Comparison of ENCODE assay signal across 19 cellular contexts in genomic region chr5:97554992-97555981, GRCh38.
DNase-seq lines count a peak whose midpoint lies in the region; ATAC-seq, FAIRE-seq and TF ChIP-seq lines count a peak whose summit lies in the region.
"Had no signal": no experiment of that assay in that cellular context is flagged by ENCODE, and none has a peak within 500 bp of the region (broad histone marks: within the 10 kb centered on the region; RNA-seq: fewer than 3 reads in every experiment).

No MANE protein-coding gene starts in this region.

- peaks cover 27% of the 10 kb centered on the region for H3K4me1 ChIP-seq in keratinocyte (ENCODE audit: control insufficient read depth, extremely low read depth, insufficient read depth, low read length)
- H3K4me1 ChIP-seq: adrenal gland, BE2C, lower lobe of right lung, sigmoid colon, upper lobe of left lung had no signal

- no peaks in the 10 kb centered on the region for H4K20me1 ChIP-seq in keratinocyte (ENCODE audit: control insufficient read depth, extremely low read depth, insufficient read depth, low read length)

- no peaks in the 10 kb centered on the region for H3K9me1 ChIP-seq in keratinocyte (ENCODE audit: control insufficient read depth, extremely low read depth, insufficient read depth, low read length)

- no peak for TF ChIP-seq CTCF in choroid plexus epithelial cell (conservative IDR thresholded peaks at IDR 0.05; ENCODE audit: low read depth, low read length)
- no peak for TF ChIP-seq CTCF in keratinocyte (optimal IDR thresholded peaks at IDR 0.05 in 1 of 3, IDR thresholded peaks at IDR 0.05 in 1 of 3, conservative IDR thresholded peaks at IDR 0.05 in 1 of 3; ENCODE audit: extremely low read depth in 1 of 3, insufficient read depth in 2 of 3, low read length in 3 of 3)
- TF ChIP-seq CTCF in GM13976 (IDR thresholded peaks at IDR 0.05; ENCODE audit: borderline replicate concordance, control extremely low read depth, extremely low read depth, insufficient read depth, missing control alignments) = no peak

- H3K4me3 ChIP-seq in choroid plexus epithelial cell (ENCODE audit: low read depth, low read length) (no peak overlapping the region), keratinocyte (ENCODE audit: control insufficient read depth in 2 of 3, extremely low read depth in 1 of 3, insufficient read depth in 2 of 3, low read depth in 1 of 3, low read length in 3 of 3) (no peak overlapping the region)
- H3K4me3 ChIP-seq: adrenal gland, esophagus squamous epithelium, lower lobe of right lung, sigmoid colon, upper lobe of left lung had no signal

- in situ Hi-C loops in GM13976 (cut with MboI; ENCODE audit: low sequenced_read_pairs, unreplicated experiment) = no loop called here

- dilution Hi-C loops in keratinocyte (cut with MboI; ENCODE audit: extremely low pct_ligation_motif_present, low sequenced_read_pairs) = no loop called here

- H2AFZ ChIP-seq in keratinocyte (ENCODE audit: control insufficient read depth, low read length) = peak overlapping the region; percentile 16

- DNase-seq in AG08396 (ENCODE audit: low spot score) (peak; percentile 32), M059J (ENCODE audit: low read depth) (peak; percentile 5), choroid plexus epithelial cell (ENCODE audit: low read depth) (peak; percentile 33), keratinocyte (ENCODE audit: low read depth, low spot score) (no peak), left cardiac atrium (no peak), GM13976 (ENCODE audit: low spot score) (no peak)
- no peak for DNase-seq in activated T-cell treated with anti-CD3 and anti-CD28 coated beads, Interleukin-2, amount 50 U/mL, for 1 hour
- DNase-seq: activated CD4-positive, alpha-beta T cell treated with anti-CD3 and anti-CD28 coated beads, Interleukin-2, amount 50 U/mL, for 48 hours; activated T-cell treated with anti-CD3 and anti-CD28 coated beads, Interleukin-2, amount 50 U/mL, for 48 hours; adrenal gland; BE2C; esophagus squamous epithelium; lower lobe of right lung; NCI-H1105 treated with DMSO at 0.1 percent for 48 hours; NCI-H345; sigmoid colon; stimulated activated CD4-positive, alpha-beta T cell treated with anti-CD3 and anti-CD28 coated beads, Interleukin-4, amount 100 ng/mL, for 4 hours; upper lobe of left lung had no signal

- intact Hi-C loops in left cardiac atrium (cut with DNase I) = no loop called here

- FAIRE-seq in keratinocyte (lab: Jason Lieb, UNC) = peak; percentile 69

- no peak overlapping the region for H3K9ac ChIP-seq in keratinocyte (ENCODE audit: control insufficient read depth, extremely low read depth, insufficient read depth, low read length)

- H3K27ac ChIP-seq in keratinocyte (ENCODE audit: control insufficient read depth, insufficient read depth, low read length) = no peak overlapping the region
- H3K27ac ChIP-seq: adrenal gland, esophagus squamous epithelium, lower lobe of right lung, upper lobe of left lung had no signal

- no peaks in the 10 kb centered on the region for H3K27me3 ChIP-seq in keratinocyte (ENCODE audit: control insufficient read depth, extremely low read depth, insufficient read depth, low read length)
- H3K27me3 ChIP-seq: adrenal gland, BE2C, esophagus squamous epithelium, sigmoid colon, upper lobe of left lung had no signal

- no peaks in the 10 kb centered on the region for H3K9me3 ChIP-seq in keratinocyte (ENCODE audit: control insufficient read depth, low read depth, low read length)
- H3K9me3 ChIP-seq: adrenal gland, BE2C, esophagus squamous epithelium, lower lobe of right lung, sigmoid colon, upper lobe of left lung had no signal

- H3K4me2 ChIP-seq in keratinocyte (ENCODE audit: control insufficient read depth, extremely low read depth, insufficient read depth, low read depth, low read length) = peak overlapping the region; percentile 29

- H3K36me3 ChIP-seq in keratinocyte (ENCODE audit: control insufficient read depth in 2 of 2, extremely low read depth in 1 of 2, insufficient read depth in 2 of 2, low read length in 2 of 2) = no peaks in the 10 kb centered on the region
- H3K36me3 ChIP-seq: adrenal gland, BE2C, esophagus squamous epithelium, lower lobe of right lung, sigmoid colon, upper lobe of left lung had no signal

- H3K79me2 ChIP-seq in keratinocyte (ENCODE audit: control insufficient read depth, insufficient read depth, low read length) = no peaks in the 10 kb centered on the region

- ATAC-seq in left cardiac atrium (no peak), GM21360 (IDR thresholded peaks at IDR 0.05; ENCODE audit: unreplicated experiment) (no peak)
- ATAC-seq: lower lobe of right lung had no signal

Comparison
In these comparisons a context has a peak if more than half of its experiments do, and no peak if none do; other contexts are left out.
1. DNase-seq: peak in AG08396 (single experiment), M059J (single experiment) and choroid plexus epithelial cell (single experiment); none in keratinocyte (single experiment), left cardiac atrium (single experiment), activated T-cell treated with anti-CD3 and anti-CD28 coated beads, Interleukin-2, amount 50 U/mL, for 1 hour (single experiment) and GM13976 (single experiment).